In the genomic region with DNA sequence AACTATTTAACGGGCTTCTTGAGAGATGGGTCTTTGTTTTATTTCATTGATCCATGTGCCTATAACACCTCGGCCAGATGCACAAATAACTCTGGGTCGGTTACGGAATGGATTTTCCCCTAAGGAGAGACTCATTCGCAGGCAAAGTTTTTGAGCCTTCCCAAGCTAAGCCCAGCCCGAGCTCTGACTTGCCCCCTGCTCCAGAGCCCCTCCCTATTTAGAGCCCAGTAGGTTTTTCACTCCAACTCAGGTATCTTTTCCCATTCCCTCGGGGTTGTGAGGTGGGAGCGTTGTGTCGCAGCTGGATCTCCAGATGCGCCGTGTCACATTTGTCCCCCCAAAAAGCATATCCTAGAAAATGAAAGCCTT, we compare ENCODE assay signal across 10 cellular contexts. TPM values are rescaled to one million over a fixed set of nuclear protein-coding genes. Genes with fewer than 3 reads are reported as not detected.
DNase-seq lines count a peak whose midpoint lies in the region; ATAC-seq and TF ChIP-seq lines count a peak whose summit lies in the region.
"Had no signal": no experiment of that assay in that cellular context is flagged by ENCODE, and none has a peak within 500 bp of the region (broad histone marks: within the 10 kb centered on the region; RNA-seq: fewer than 3 reads in every experiment).

No MANE protein-coding gene starts in this region.

- peaks cover 24% of the 10 kb centered on the region for H3K27me3 ChIP-seq in colonic mucosa
- no peaks in the 10 kb centered on the region for H3K27me3 ChIP-seq in testis

- H3K4me1 ChIP-seq in colonic mucosa: no peaks in the 10 kb centered on the region
- H3K4me1 ChIP-seq in testis: peaks cover 5% of the 10 kb centered on the region

- H3K9ac ChIP-seq in colonic mucosa (ENCODE audit: low read depth in 2 of 2, low read length in 2 of 2): peak overlapping the region; percentile 12 to 47

- no peaks in the 10 kb centered on the region for H3K36me3 ChIP-seq in colonic mucosa
- no peaks in the 10 kb centered on the region for H3K36me3 ChIP-seq in testis (ENCODE audit: low read depth, missing control alignments)

- H3K4me3 ChIP-seq in HFF-Myc (replicated peaks; ENCODE audit: low read depth, low read length): peak overlapping the region; percentile 48
- H3K4me3 ChIP-seq in colonic mucosa: peak overlapping the region; percentile 41
- peak overlapping the region; percentile 2 for H3K4me3 ChIP-seq in lower leg skin (ENCODE audit: low read depth, poor library complexity, severe bottlenecking)
- peak overlapping the region; percentile 60 to 65 for H3K4me3 ChIP-seq in testis

- H3K27ac ChIP-seq in colonic mucosa (peak overlapping the region; percentile 53), testis (peak overlapping the region; percentile 28 to 89)

- WGBS in lower leg skin, 2 donors: 5 to 9% methylated on average over 11 of the region's 11 CpGs
- 2 to 7% methylated on average over 10 to 11 of the region's 11 CpGs for WGBS in testis, 2 donors

- no peak for ATAC-seq in HG02763 (IDR thresholded peaks at IDR 0.05; ENCODE audit: unreplicated experiment)

- H3K9me3 ChIP-seq in colonic mucosa (no peaks in the 10 kb centered on the region), testis (no peaks in the 10 kb centered on the region)

- TF ChIP-seq CTCF in HFF-Myc (IDR thresholded peaks at IDR 0.05; ENCODE audit: low read depth, low read length, missing control alignments) (no peak), colonic mucosa (IDR thresholded peaks at IDR 0.05) (no peak), lower leg skin (IDR thresholded peaks at IDR 0.05) (no peak), testis (IDR thresholded peaks at IDR 0.05) (no peak)

- DNase-seq in HFF-Myc (ENCODE audit: extremely low read depth, low read depth) (no peak), colonic mucosa (no peak), lower leg skin (ENCODE audit: low spot score in 2 of 2) (no peak), testis (no peak), NCI-H748 treated with DMSO at 0.1 percent for 48 hours (lab: John Stamatoyannopoulos, UW) (no peak), NCI-H2107 treated with DMSO at 0.1 percent for 48 hours (lab: John Stamatoyannopoulos, UW; ENCODE audit: unreplicated experiment) (no peak), DMS114 treated with DMSO at 0.1 percent for 48 hours (lab: John Stamatoyannopoulos, UW; ENCODE audit: unreplicated experiment) (no peak)
- DNase-seq: NCI-H526 treated with DMSO at 0.1 percent for 48 hours had no signal

- TF ChIP-seq POLR2A in lower leg skin (IDR thresholded peaks at IDR 0.05) (no peak), testis (IDR thresholded peaks at IDR 0.05) (no peak)

- intact Hi-C loops in colonic mucosa (cut with DNase I) (loop anchor here (5.0 to 10.0 kb wide), 3 partner anchors 118 to 480 kb away; no protein-coding TSS in a partner anchor), lower leg skin (cut with DNase I; ENCODE audit: low total_unique reads) (no loop called here), testis (cut with DNase I; ENCODE audit: low total_unique reads) (loop anchor here (10.0 kb wide), 1 partner anchor 410 kb away; no protein-coding TSS in a partner anchor)

RNA-seq across cellular contexts. Expression of a gene that starts 0.8 kb away (rescaled TPM):
- 10 to 100 TPM in 1 of 2 donors, 1 to 10 TPM in 1; 1.1 to 20.5 TPM for total RNA-seq in colonic mucosa
- 1 to 10 TPM in 2 of 4 donors, under 1 TPM in 2; 0.80 to 9.3 (median 1.6) TPM for total RNA-seq in lower leg skin
- 10 to 100 TPM in 1 of 2 donors, 1 to 10 TPM in 1; 7.6 to 13.3 TPM for total RNA-seq in testis
- 7.3 TPM for polyA plus RNA-seq in testis (ENCODE audit: insufficient read depth, low read depth, low replicate concordance)
- total RNA-seq: HT1080 had no signal

Comparison
In these comparisons a context has a peak if more than half of its experiments do, and no peak if none do; other contexts are left out.
1. H3K4me3 ChIP-seq: peak in every context shown above with its lines; median percentile 62 in testis; 48 in HFF-Myc; 41 in colonic mucosa; 2 in lower leg skin.